ENCODE assay signal across 1 cellular context in the genomic region with DNA sequence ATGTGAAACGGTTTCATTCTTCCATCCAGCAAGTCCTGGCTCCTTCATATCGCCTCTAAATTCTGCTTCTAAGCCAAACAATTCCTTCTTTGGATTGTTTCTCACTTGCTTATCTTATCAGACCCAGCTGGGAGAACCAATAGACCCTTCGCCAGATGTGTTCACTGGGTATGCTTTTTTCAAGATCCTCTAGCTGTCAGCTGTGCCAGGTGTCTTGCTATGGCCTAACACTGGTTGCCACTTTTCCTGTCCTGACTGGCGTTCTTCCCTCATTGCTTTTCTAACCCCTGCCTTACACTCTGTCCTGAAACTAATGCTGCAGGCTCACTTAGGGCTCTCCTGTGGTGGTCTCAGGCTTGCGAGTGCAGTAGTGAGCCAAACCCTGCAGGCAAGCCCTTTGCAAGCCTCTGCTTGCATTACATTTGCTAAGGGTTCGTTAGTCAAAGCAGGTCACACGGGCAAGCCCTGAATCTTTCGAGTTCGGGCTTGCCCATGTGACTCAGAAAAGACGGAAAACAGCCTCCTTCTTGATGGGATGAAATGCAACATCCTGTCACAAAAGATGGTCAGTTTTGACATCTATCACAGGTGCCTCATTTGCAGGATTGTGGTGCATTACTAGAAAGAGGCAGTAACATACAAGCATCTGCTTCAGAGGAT.
TF ChIP-seq lines count a peak whose summit lies in the region.

No MANE protein-coding gene starts in this region.

TF ChIP-seq in HepG2, 621 proteins besides CTCF, POLR2A, EP300 and RAD21:
- TF ChIP-seq, protein P1, sequence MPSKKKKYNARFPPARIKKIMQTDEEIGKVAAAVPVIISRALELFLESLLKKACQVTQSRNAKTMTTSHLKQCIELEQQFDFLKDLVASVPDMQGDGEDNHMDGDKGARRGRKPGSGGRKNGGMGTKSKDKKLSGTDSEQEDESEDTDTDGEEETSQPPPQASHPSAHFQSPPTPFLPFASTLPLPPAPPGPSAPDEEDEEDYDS (CRISPR knock-in tag; IDR thresholded peaks at IDR 0.05), result no peak
- TF ChIP-seq ZNF354B (CRISPR knock-in tag; IDR thresholded peaks at IDR 0.05) (no peak), ARID2 (CRISPR knock-in tag; IDR thresholded peaks at IDR 0.05; ENCODE audit: borderline replicate concordance) (no peak), ZNF256 (CRISPR knock-in tag; conservative IDR thresholded peaks at IDR 0.05) (no peak)
